ENCODE assay signal across 21 cellular contexts in genomic region chr12:114858388-114859146, GRCh38.
A peak's percentile ranks its signal among the peaks of the same experiment; 100 is the strongest.
DNase-seq lines count a peak whose midpoint lies in the region; ATAC-seq and TF ChIP-seq lines count a peak whose summit lies in the region.
"Had no signal": no experiment of that assay in that cellular context is flagged by ENCODE, and none has a peak within 500 bp of the region (broad histone marks: within the 10 kb centered on the region; RNA-seq: fewer than 3 reads in every experiment).

No MANE protein-coding gene starts in this region.

- H3K36me3 ChIP-seq in H7 (replicated peaks; ENCODE audit: control insufficient read depth, insufficient read depth, low read length) (no peaks in the 10 kb centered on the region), Panc1 (ENCODE audit: control insufficient read depth, insufficient read depth, low read length) (no peaks in the 10 kb centered on the region), neural progenitor cell (no peaks in the 10 kb centered on the region)
- H3K36me3 ChIP-seq: ascending aorta, gastrocnemius medialis, upper lobe of left lung had no signal

- no peak overlapping the region for H3K4me2 ChIP-seq in neural progenitor cell

- intact Hi-C loops in Panc1 (cut with micrococcal nuclease; ENCODE audit: unreplicated experiment) = no loop called here

- no peak overlapping the region for H3K9ac ChIP-seq in neural progenitor cell

- no peak overlapping the region for H2AFZ ChIP-seq in neural progenitor cell (replicated peaks)

- no TSS peak for BruUV-seq in Panc1 (replicated peaks; lab: Mats Ljungman, UMichigan)

- no peaks in the 10 kb centered on the region for H3K4me1 Mint-ChIP-seq in neural progenitor cell
- no peaks in the 10 kb centered on the region for H3K4me1 Mint-ChIP-seq in stimulated activated effector memory CD8-positive, alpha-beta T cell treated with anti-CD3 and anti-CD28 coated beads, Interleukin-12 subunit alpha, Interleukin-12 subunit beta, amount 100 ng/mL, for 72 hours
- H3K4me1 Mint-ChIP-seq: immature natural killer cell; stimulated activated memory B cell treated with anti-CD40 and anti-IgM and Interleukin-4, amounts not matched to agents 10 μg/mL and 1 μg/mL and 100 μg/mL, for 72 hours had no signal

- TF ChIP-seq CTCF in Panc1 (IDR thresholded peaks at IDR 0.05) (peak; percentile 28), fibroblast of mammary gland (conservative IDR thresholded peaks at IDR 0.05; ENCODE audit: control insufficient read depth, insufficient read depth, low read depth, low read length) (peak; percentile 33), neural progenitor cell (IDR thresholded peaks at IDR 0.05) (peak; percentile 39)

- no peak for ATAC-seq in Panc1
- ATAC-seq in HG02588 (IDR thresholded peaks at IDR 0.05; ENCODE audit: unreplicated experiment) = no peak
- no peak for ATAC-seq in HG03039 (IDR thresholded peaks at IDR 0.05; ENCODE audit: unreplicated experiment)
- ATAC-seq in stimulated activated effector memory CD8-positive, alpha-beta T cell treated with anti-CD3 and anti-CD28 coated beads, Interleukin-12 subunit alpha, Interleukin-12 subunit beta, amount 100 ng/mL, for 72 hours = no peak
- ATAC-seq: gastrocnemius medialis; stimulated activated memory B cell treated with anti-CD40 and anti-IgM and Interleukin-4, amounts not matched to agents 10 μg/mL and 1 μg/mL and 100 μg/mL, for 72 hours had no signal

- peaks cover 3% of the 10 kb centered on the region for H3K9me3 Mint-ChIP-seq in neural progenitor cell
- H3K9me3 Mint-ChIP-seq in stimulated activated effector memory CD8-positive, alpha-beta T cell treated with anti-CD3 and anti-CD28 coated beads, Interleukin-12 subunit alpha, Interleukin-12 subunit beta, amount 100 ng/mL, for 72 hours = peaks cover 15% of the 10 kb centered on the region

- peaks cover 5% of the 10 kb centered on the region for H3K27me3 Mint-ChIP-seq in neural progenitor cell (ENCODE audit: insufficient read depth, low read depth)
- H3K27me3 Mint-ChIP-seq: IgD-negative memory B cell; stimulated activated memory B cell treated with anti-CD40 and anti-IgM and Interleukin-4, amounts not matched to agents 10 μg/mL and 1 μg/mL and 100 μg/mL, for 72 hours had no signal

- H3K27ac ChIP-seq in Panc1 (ENCODE audit: low read length) (no peak overlapping the region), neural progenitor cell (no peak overlapping the region)
- H3K27ac ChIP-seq: ascending aorta, C4-2B, gastrocnemius medialis, skin epidermis, upper lobe of left lung had no signal

- no peaks in the 10 kb centered on the region for H3K36me3 Mint-ChIP-seq in neural progenitor cell
- no peaks in the 10 kb centered on the region for H3K36me3 Mint-ChIP-seq in stimulated activated effector memory CD8-positive, alpha-beta T cell treated with anti-CD3 and anti-CD28 coated beads, Interleukin-12 subunit alpha, Interleukin-12 subunit beta, amount 100 ng/mL, for 72 hours
- H3K36me3 Mint-ChIP-seq: immature natural killer cell; stimulated activated memory B cell treated with anti-CD40 and anti-IgM and Interleukin-4, amounts not matched to agents 10 μg/mL and 1 μg/mL and 100 μg/mL, for 72 hours had no signal

- DNase-seq in H7 = peak; percentile 68
- DNase-seq in Panc1 (ENCODE audit: low read depth, low spot score) = no peak
- DNase-seq in fibroblast of mammary gland (ENCODE audit: low read depth) = no peak
- DNase-seq in neural progenitor cell (ENCODE audit: low spot score) = no peak
- DNase-seq in NCI-H2107 (lab: John Stamatoyannopoulos, UW) = no peak
- DNase-seq in stimulated activated effector memory CD8-positive, alpha-beta T cell treated with anti-CD3 and anti-CD28 coated beads, Interleukin-12 subunit alpha, Interleukin-12 subunit beta, amount 100 ng/mL, for 72 hours (ENCODE audit: low spot score in 2 of 2) = no peak
- DNase-seq: activated effector memory CD4-positive, alpha-beta T cell treated with Interleukin-2 at 50 U/mL for 16 hours; gastrocnemius medialis; immature natural killer cell; mesenchymal stem cell; NCI-H1092; NCI-H345; nucleus accumbens; upper lobe of left lung had no signal

- H3K4me3 ChIP-seq in H7 (ENCODE audit: insufficient read depth, low read depth, low read length) (no peak overlapping the region), Panc1 (ENCODE audit: low read depth in 2 of 2, low read length in 2 of 2) (no peak overlapping the region), fibroblast of mammary gland (ENCODE audit: control insufficient read depth, low read depth, low read length) (no peak overlapping the region), neural progenitor cell (no peak overlapping the region)
- H3K4me3 ChIP-seq: ascending aorta, gastrocnemius medialis, skin epidermis, upper lobe of left lung had no signal

- H4K20me1 ChIP-seq in neural progenitor cell (ENCODE audit: low read depth) = no peaks in the 10 kb centered on the region

- H3K27ac Mint-ChIP-seq in neural progenitor cell = no peak overlapping the region
- no peak overlapping the region for H3K27ac Mint-ChIP-seq in stimulated activated effector memory CD8-positive, alpha-beta T cell treated with anti-CD3 and anti-CD28 coated beads, Interleukin-12 subunit alpha, Interleukin-12 subunit beta, amount 100 ng/mL, for 72 hours
- H3K27ac Mint-ChIP-seq: IgD-negative memory B cell; immature natural killer cell; stimulated activated memory B cell treated with anti-CD40 and anti-IgM and Interleukin-4, amounts not matched to agents 10 μg/mL and 1 μg/mL and 100 μg/mL, for 72 hours had no signal

- in situ Hi-C loops in Panc1 (cut with HindIII; ENCODE audit: low pct_unique_long_range_greater_than_20kb, low sequenced_read_pairs) = no loop called here

- POLR2A ChIA-PET in Panc1 (lab: Charles Lee) = no interaction called here

- H3K4me1 ChIP-seq in Panc1 (ENCODE audit: control insufficient read depth, insufficient read depth, low read length) (no peaks in the 10 kb centered on the region), neural progenitor cell (no peaks in the 10 kb centered on the region)
- H3K4me1 ChIP-seq: ascending aorta, gastrocnemius medialis, upper lobe of left lung had no signal

- H3K27me3 ChIP-seq in H7 (ENCODE audit: control insufficient read depth, insufficient read depth, low read length) = no peaks in the 10 kb centered on the region
- no peaks in the 10 kb centered on the region for H3K27me3 ChIP-seq in Panc1 (ENCODE audit: control insufficient read depth, insufficient read depth, low read length)
- H3K27me3 ChIP-seq in neural progenitor cell = no peaks in the 10 kb centered on the region
- H3K27me3 ChIP-seq: ascending aorta, upper lobe of left lung had no signal

- no peak overlapping the region for H3K4me3 Mint-ChIP-seq in neural progenitor cell
- no peak overlapping the region for H3K4me3 Mint-ChIP-seq in stimulated activated effector memory CD8-positive, alpha-beta T cell treated with anti-CD3 and anti-CD28 coated beads, Interleukin-12 subunit alpha, Interleukin-12 subunit beta, amount 100 ng/mL, for 72 hours
- H3K4me3 Mint-ChIP-seq: IgD-negative memory B cell; immature natural killer cell; stimulated activated memory B cell treated with anti-CD40 and anti-IgM and Interleukin-4, amounts not matched to agents 10 μg/mL and 1 μg/mL and 100 μg/mL, for 72 hours had no signal

- no peaks in the 10 kb centered on the region for H3K79me2 ChIP-seq in neural progenitor cell (ENCODE audit: low read depth)

- CTCF ChIA-PET in Panc1 (lab: Charles Lee) = no interaction called here

- no peaks in the 10 kb centered on the region for H3K9me3 ChIP-seq in Panc1 (ENCODE audit: control insufficient read depth, insufficient read depth, low read depth, low read length)
- no peaks in the 10 kb centered on the region for H3K9me3 ChIP-seq in neural progenitor cell (ENCODE audit: low read depth)
- H3K9me3 ChIP-seq: ascending aorta, gastrocnemius medialis, upper lobe of left lung had no signal

- H3F3A ChIP-seq in neural progenitor cell (ENCODE audit: low read depth) = no peaks in the 10 kb centered on the region
